ENCODE assay signal across 10 cellular contexts in the genomic region with DNA sequence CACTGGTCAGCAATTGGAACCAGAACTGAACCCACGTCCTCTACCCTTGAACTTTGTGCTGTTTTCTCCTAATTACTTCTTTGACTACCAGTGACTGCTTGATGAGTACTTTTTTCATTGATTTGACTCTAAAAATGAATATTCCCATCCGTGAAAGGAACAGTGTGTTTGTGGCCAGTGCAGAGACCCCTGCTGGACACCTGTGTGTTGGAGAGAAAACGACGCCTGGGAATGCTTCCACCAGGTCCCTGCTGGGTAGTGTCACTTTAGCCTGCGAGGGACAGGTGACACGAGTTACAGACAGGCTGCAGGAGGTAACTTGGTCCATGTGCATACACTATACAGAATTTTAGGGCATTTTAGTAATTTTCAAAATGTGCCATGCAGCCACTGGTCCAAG. TPM values are rescaled to one million over a fixed set of nuclear protein-coding genes. Genes with fewer than 3 reads are reported as not detected.
DNase-seq lines count a peak whose midpoint lies in the region; ATAC-seq and TF ChIP-seq lines count a peak whose summit lies in the region.
"Had no signal": no experiment of that assay in that cellular context is flagged by ENCODE, and none has a peak within 500 bp of the region (broad histone marks: within the 10 kb centered on the region; RNA-seq: fewer than 3 reads in every experiment).

No MANE protein-coding gene starts in this region.

- H3K9me2 ChIP-seq in PC-3 (replicated peaks; ENCODE audit: low read length), result no peaks in the 10 kb centered on the region

- BruUV-seq in PC-3 (replicated peaks; lab: Mats Ljungman, UMichigan), result no TSS peak

- H3K9me3 Mint-ChIP-seq in endodermal cell, result peaks cover 3% of the 10 kb centered on the region
- H3K9me3 Mint-ChIP-seq in neural progenitor cell, result peaks cover 16% of the 10 kb centered on the region
- peaks cover 0 to 12% (median 7%) of the 10 kb centered on the region in 5 donors for H3K9me3 Mint-ChIP-seq in CD8-positive, alpha-beta memory T cell

- POLR2A ChIA-PET in PC-3 (lab: Charles Lee; ENCODE audit: unreplicated experiment), result no interaction called here
- POLR2A ChIA-PET in CD8-positive, alpha-beta memory T cell (lab: Charles Lee), result no interaction called here

- H3K4me1 Mint-ChIP-seq in endodermal cell (peaks cover 13% of the 10 kb centered on the region), neural progenitor cell (peaks cover 15% of the 10 kb centered on the region)
- H3K4me1 Mint-ChIP-seq in CD8-positive, alpha-beta memory T cell, result no peaks in the 10 kb centered on the region

- CTCF ChIA-PET in PC-3 (lab: Charles Lee), result interaction anchor here (1.0 kb wide), 1 partner anchor 15 kb away, joined by 4 read pairs; no protein-coding TSS in a partner anchor
- CTCF ChIA-PET in CD8-positive, alpha-beta memory T cell (lab: Charles Lee), result no interaction called here

- no peaks in the 10 kb centered on the region for H3F3A ChIP-seq in PC-3 (ENCODE audit: low read length, unreplicated experiment)
- no peaks in the 10 kb centered on the region for H3F3A ChIP-seq in neural progenitor cell (ENCODE audit: low read depth)

- H3K9me3 ChIP-seq in PC-3 (ENCODE audit: low read length), result no peaks in the 10 kb centered on the region
- H3K9me3 ChIP-seq in endodermal cell (ENCODE audit: control insufficient read depth, low read length), result peaks cover 11% of the 10 kb centered on the region
- H3K9me3 ChIP-seq in neural progenitor cell (ENCODE audit: low read depth), result no peaks in the 10 kb centered on the region
- H3K9me3 ChIP-seq in CD8-positive, alpha-beta memory T cell (ENCODE audit: low read length), result no peaks in the 10 kb centered on the region

- no peak overlapping the region for H3K4me3 ChIP-seq in PC-3 (ENCODE audit: low read length)
- H3K4me3 ChIP-seq in endodermal cell (ENCODE audit: low read length), result no peak overlapping the region
- H3K4me3 ChIP-seq in neural progenitor cell, result no peak overlapping the region
- H3K4me3 ChIP-seq in CD8-positive, alpha-beta memory T cell (ENCODE audit: low read length), result no peak overlapping the region
- H3K4me3 ChIP-seq: stomach had no signal

- TF ChIP-seq CTCF in PC-3 (conservative IDR thresholded peaks at IDR 0.05; ENCODE audit: low read depth, low read length) (peak; percentile 99), endodermal cell (conservative IDR thresholded peaks at IDR 0.05) (peak; percentile 74), neural progenitor cell (IDR thresholded peaks at IDR 0.05) (peak; percentile 54)

- H3K4me1 ChIP-seq in PC-3 (ENCODE audit: insufficient read depth, low read length), result no peaks in the 10 kb centered on the region
- no peaks in the 10 kb centered on the region for H3K4me1 ChIP-seq in endodermal cell (ENCODE audit: control insufficient read depth, insufficient read depth, low read length)
- H3K4me1 ChIP-seq in neural progenitor cell, result no peaks in the 10 kb centered on the region
- H3K4me1 ChIP-seq in CD8-positive, alpha-beta memory T cell (ENCODE audit: insufficient read depth, low read length), result no peaks in the 10 kb centered on the region
- H3K4me1 ChIP-seq: stomach had no signal

- no peak overlapping the region for H3K27ac Mint-ChIP-seq in endodermal cell
- no peak overlapping the region for H3K27ac Mint-ChIP-seq in neural progenitor cell
- H3K27ac Mint-ChIP-seq in CD8-positive, alpha-beta memory T cell, result no peak overlapping the region

- no peak overlapping the region for H3K9ac ChIP-seq in PC-3 (ENCODE audit: low read length)
- H3K9ac ChIP-seq in endodermal cell (ENCODE audit: extremely low read depth, low read length, poor library complexity, severe bottlenecking), result no peak overlapping the region
- no peak overlapping the region for H3K9ac ChIP-seq in neural progenitor cell

- H2AFZ ChIP-seq in PC-3 (ENCODE audit: low read length) (no peak overlapping the region), neural progenitor cell (replicated peaks) (no peak overlapping the region)

- intact Hi-C loops in PC-3 (cut with micrococcal nuclease), result loop anchor here (1.0 kb wide), 3 partner anchors 35 to 478 kb away; no protein-coding TSS in a partner anchor

- no peaks in the 10 kb centered on the region for H3K27me3 ChIP-seq in PC-3 (ENCODE audit: low read length)
- H3K27me3 ChIP-seq in endodermal cell (ENCODE audit: control insufficient read depth, insufficient read depth, low read length, poor library complexity, severe bottlenecking), result no peaks in the 10 kb centered on the region
- no peaks in the 10 kb centered on the region for H3K27me3 ChIP-seq in neural progenitor cell
- H3K27me3 ChIP-seq in CD8-positive, alpha-beta memory T cell (ENCODE audit: insufficient read depth, low read length, poor library complexity, severe bottlenecking), result peaks cover 4% of the 10 kb centered on the region

- H3K79me2 ChIP-seq in PC-3 (ENCODE audit: low read length) (no peaks in the 10 kb centered on the region), neural progenitor cell (ENCODE audit: low read depth) (no peaks in the 10 kb centered on the region)

- no peak overlapping the region for H3K4me2 ChIP-seq in PC-3 (ENCODE audit: low read length)
- no peak overlapping the region for H3K4me2 ChIP-seq in neural progenitor cell

- peaks cover 2% of the 10 kb centered on the region for H3K27me3 Mint-ChIP-seq in endodermal cell (ENCODE audit: insufficient read depth)
- H3K27me3 Mint-ChIP-seq in neural progenitor cell (ENCODE audit: insufficient read depth, low read depth), result peaks cover 11% of the 10 kb centered on the region
- peaks cover 13 to 40% of the 10 kb centered on the region in 2 donors for H3K27me3 Mint-ChIP-seq in CD8-positive, alpha-beta memory T cell

- 64 to 65% methylated on average over 6 of the region's 6 CpGs for WGBS in endodermal cell (ENCODE audit: insufficient coverage in 1 of 2, insufficient read length in 1 of 2), 2 experiments

- H3K36me3 ChIP-seq in PC-3 (ENCODE audit: low read depth, low read length), result no peaks in the 10 kb centered on the region
- H3K36me3 ChIP-seq in endodermal cell (ENCODE audit: control insufficient read depth, insufficient read depth, low read length), result no peaks in the 10 kb centered on the region
- H3K36me3 ChIP-seq in neural progenitor cell, result no peaks in the 10 kb centered on the region
- H3K36me3 ChIP-seq in CD8-positive, alpha-beta memory T cell (ENCODE audit: insufficient read depth, low read length), result no peaks in the 10 kb centered on the region
- H3K36me3 ChIP-seq: stomach had no signal

- DNase-seq in ELF-1 (ENCODE audit: low read depth, low spot score) (peak; percentile 13), PC-3 (peak; percentile 75), endodermal cell (peak; percentile 69), neural progenitor cell (ENCODE audit: low spot score) (no peak), kidney glomerular epithelial cell (lab: John Stamatoyannopoulos, UW) (no peak), NAMALWA (ENCODE audit: low spot score) (no peak)
- DNase-seq in CD8-positive, alpha-beta memory T cell, result no peak
- DNase-seq: NCI-H2171 treated with DMSO at 0.1 percent for 48 hours, stomach had no signal

- H3K36me3 Mint-ChIP-seq in endodermal cell (ENCODE audit: low read depth) (no peaks in the 10 kb centered on the region), neural progenitor cell (no peaks in the 10 kb centered on the region)
- peaks cover 0 to 6% (median under 1%) of the 10 kb centered on the region in 3 donors for H3K36me3 Mint-ChIP-seq in CD8-positive, alpha-beta memory T cell

- H4K20me1 ChIP-seq in PC-3 (ENCODE audit: low read length), result no peaks in the 10 kb centered on the region
- no peaks in the 10 kb centered on the region for H4K20me1 ChIP-seq in neural progenitor cell (ENCODE audit: low read depth)

- H3K27ac ChIP-seq in PC-3 (ENCODE audit: low read length), result no peak overlapping the region
- no peak overlapping the region for H3K27ac ChIP-seq in endodermal cell (ENCODE audit: low read depth, low read length)
- no peak overlapping the region for H3K27ac ChIP-seq in neural progenitor cell
- H3K27ac ChIP-seq in CD8-positive, alpha-beta memory T cell (ENCODE audit: low read depth, low read length), result no peak overlapping the region
- H3K27ac ChIP-seq: stomach had no signal

- H3K4me3 Mint-ChIP-seq in endodermal cell, result no peak overlapping the region
- no peak overlapping the region for H3K4me3 Mint-ChIP-seq in neural progenitor cell
- H3K4me3 Mint-ChIP-seq in CD8-positive, alpha-beta memory T cell, result no peak overlapping the region

- ATAC-seq in PC-3 (peak; percentile 89), HG02759 (IDR thresholded peaks at IDR 0.05; ENCODE audit: unreplicated experiment) (no peak)

RNA-seq across cellular contexts. Expression of a gene that starts 6.8 kb away (rescaled TPM):
- 0.33 and 0.58 TPM in 2 replicates for total RNA-seq in PC-3 (2014; rRNA removed)
- total RNA-seq in endodermal cell, result under 1 TPM; 0.22 to 0.29 TPM
- polyA plus RNA-seq in endodermal cell (2013, experiment 1 of 2), result 0.36 TPM
- polyA plus RNA-seq in endodermal cell (2013, experiment 2 of 2), result not detected
- not detected in 2 replicates for total RNA-seq in neural progenitor cell (ENCODE audit: low replicate concordance)
- not detected for total RNA-seq in CD8-positive, alpha-beta memory T cell
- polyA plus RNA-seq in CD8-positive, alpha-beta memory T cell, result not detected
- total RNA-seq: stomach had no signal
- polyA plus RNA-seq: stomach had no signal

RNA-seq across cellular contexts. Expression of a gene that starts 43.7 kb away (rescaled TPM):
- 275 and 375 TPM in 2 replicates for total RNA-seq in PC-3 (2014; rRNA removed)
- 100 to 1,000 TPM; 133 to 189 TPM for total RNA-seq in endodermal cell
- polyA plus RNA-seq in endodermal cell (2013, experiment 1 of 2), result 14.0 TPM
- polyA plus RNA-seq in endodermal cell (2013, experiment 2 of 2), result 18.3 TPM
- total RNA-seq in neural progenitor cell (ENCODE audit: low replicate concordance), result 5.0 and 20.7 TPM in 2 replicates
- under 1 TPM; 0.50 to 0.55 TPM for total RNA-seq in CD8-positive, alpha-beta memory T cell
- not detected for polyA plus RNA-seq in CD8-positive, alpha-beta memory T cell

Comparison
In these comparisons a context has a peak if more than half of its experiments do, and no peak if none do; other contexts are left out.
1. DNase-seq: peak in ELF-1 (single experiment), PC-3 (single experiment) and endodermal cell (single experiment); none in neural progenitor cell (single experiment), kidney glomerular epithelial cell (single experiment), CD8-positive, alpha-beta memory T cell (0 of 5) and NAMALWA (single experiment).
2. Peak in every context shown above with its lines, with median percentiles within 50 percentile points of each other: CTCF ChIP-seq.